8 cellular contexts compared by ENCODE assay signal in the genomic region with DNA sequence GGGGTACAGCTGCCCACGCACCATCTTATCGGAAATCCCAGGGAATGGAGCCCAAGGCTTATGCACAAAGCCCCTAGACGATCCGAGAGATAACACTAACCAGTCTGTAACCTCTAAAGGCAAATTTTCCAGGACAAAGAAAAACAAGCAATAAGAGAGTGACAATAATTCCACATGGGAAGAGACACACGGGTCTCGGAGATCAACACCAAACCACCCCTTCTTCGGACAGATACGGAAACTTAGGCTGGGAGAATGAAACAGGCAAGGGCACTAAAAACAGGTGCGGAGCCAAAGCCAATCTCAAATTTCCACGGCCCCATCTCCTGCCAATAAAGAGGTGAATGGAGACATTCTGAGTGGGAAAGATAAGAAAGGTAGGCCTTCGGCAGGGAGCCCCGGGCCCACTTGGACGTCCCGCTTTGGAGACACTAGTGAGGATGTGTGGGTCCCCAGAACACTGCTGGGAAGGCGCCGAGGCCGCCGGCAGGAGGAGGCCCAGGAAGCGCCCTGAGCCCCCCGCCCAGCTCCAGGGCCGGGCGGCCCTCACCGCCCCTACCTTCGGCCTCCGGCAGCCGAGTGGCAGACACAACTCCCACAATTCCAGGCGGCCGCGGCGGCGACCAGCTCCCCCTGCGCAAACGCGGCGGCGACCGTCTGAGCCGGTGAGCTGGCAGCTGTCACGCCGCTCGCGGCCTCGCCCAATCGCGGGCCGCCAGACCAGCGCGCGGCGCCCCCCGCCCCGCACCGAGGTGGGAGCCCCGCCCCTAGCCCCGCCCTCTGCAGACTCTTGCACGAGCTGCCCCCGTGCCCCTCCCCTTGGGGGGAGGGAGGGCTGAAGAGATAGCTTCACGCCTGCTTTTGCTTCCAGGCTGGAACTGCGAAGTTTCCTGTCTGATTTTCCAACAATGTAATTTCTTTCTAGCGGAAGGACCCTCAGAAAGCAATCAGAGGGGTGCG. TPM values are rescaled to one million over a fixed set of nuclear protein-coding genes. Genes with fewer than 3 reads are reported as not detected.
A peak's percentile ranks its signal among the peaks of the same experiment; 100 is the strongest.
DNase-seq lines count a peak whose midpoint lies in the region; ATAC-seq and TF ChIP-seq lines count a peak whose summit lies in the region.

SIL1 (minus strand) TSS at position 659 of the 960 bp plus-strand sequence. CDS start 70,525 bp downstream, outside the sequence.

- peaks cover 7% of the 10 kb centered on the region for H3K79me1 ChIP-seq in trophoblast cell (ENCODE audit: low read length)

- peaks cover 2% of the 10 kb centered on the region for H3K79me2 ChIP-seq in trophoblast cell (ENCODE audit: control insufficient read depth, insufficient read depth, low read length, poor library complexity)

- H4K12ac ChIP-seq in trophoblast cell (ENCODE audit: low read depth, low read length) = peak within 1 kb of the TSS; percentile 96

- H3K27me3 ChIP-seq in trophoblast cell (ENCODE audit: insufficient read depth, low read length) = no peaks in the 10 kb centered on the region
- H3K27me3 ChIP-seq in tibial nerve = no peaks in the 10 kb centered on the region

- H2BK120ac ChIP-seq in trophoblast cell (ENCODE audit: insufficient read depth, low read length, poor library complexity) = peak within 1 kb of the TSS; percentile 55

- H3K4me1 Mint-ChIP-seq in T-cell = peaks cover 19 to 26% (median 21%) of the 10 kb centered on the region in 3 donors

- no peaks in the 10 kb centered on the region for H3K9me3 ChIP-seq in trophoblast cell (ENCODE audit: insufficient read depth, low read depth, low read length)
- no peaks in the 10 kb centered on the region for H3K9me3 ChIP-seq in tibial nerve

- H3K4me3 Mint-ChIP-seq in T-cell = peak within 1 kb of the TSS; percentile 88 to 91 (median 89)

- POLR2A ChIA-PET in T-cell (lab: Charles Lee) = interaction anchor here in 1 of 2 donors (0.6 to 1.1 kb wide), 4 partner anchors 8 to 623 kb away, joined by 3 to 7 read pairs (median 6); partner anchors contain the start of genes HSPA9 and PAIP2

- peak within 1 kb of the TSS; percentile 60 for H3K4ac ChIP-seq in trophoblast cell (ENCODE audit: low read depth, low read length)

- no peaks in the 10 kb centered on the region for H3K9me3 Mint-ChIP-seq in T-cell

- H3K27ac Mint-ChIP-seq in T-cell = peak within 1 kb of the TSS; percentile 89 to 96

- no peak within 1 kb of the TSS for H3K23ac ChIP-seq in trophoblast cell (ENCODE audit: low read length)

- H3K9ac ChIP-seq in trophoblast cell (ENCODE audit: low read length) = peak within 1 kb of the TSS; percentile 94

- peak within 1 kb of the TSS; percentile 78 for H3K18ac ChIP-seq in trophoblast cell (ENCODE audit: low read length)

- H2BK5ac ChIP-seq in trophoblast cell (ENCODE audit: low read depth, low read length, poor library complexity) = peak within 1 kb of the TSS; percentile 90

- in situ Hi-C loops in GM13976 (cut with MboI; ENCODE audit: low sequenced_read_pairs, unreplicated experiment) = no loop called here

- TF ChIP-seq EP300 in tibial nerve (IDR thresholded peaks at IDR 0.05) = peak; percentile 15 to 91

- H3K4me2 ChIP-seq in trophoblast cell (ENCODE audit: low read length) = peak within 1 kb of the TSS; percentile 86

- intact Hi-C loops in cardiac septum (cut with DNase I) = loop anchor here (5.0 kb wide), 1 partner anchor 331 kb away; no protein-coding TSS in a partner anchor

- H2AK5ac ChIP-seq in trophoblast cell (ENCODE audit: low read length) = peak within 1 kb of the TSS; percentile 76

- H3K36me3 ChIP-seq in trophoblast cell (ENCODE audit: control insufficient read depth in 1 of 2, insufficient read depth in 2 of 2, low read length in 2 of 2) (no peaks in the 10 kb centered on the region), tibial nerve (no peaks in the 10 kb centered on the region)

- peak within 1 kb of the TSS; percentile 73 for H2AFZ ChIP-seq in trophoblast cell (ENCODE audit: insufficient read depth, low read length, poor library complexity)

- ATAC-seq in HG02852 (IDR thresholded peaks at IDR 0.05; ENCODE audit: unreplicated experiment) = peak; percentile 96
- peak; percentile 98 to 99 (median 99) for ATAC-seq in T-cell (replicated peaks in 1 of 4)

- WGBS in adipose tissue, 3 donors = 1% methylated on average over 57 to 61 of the region's 61 CpGs
- WGBS in trophoblast cell (ENCODE audit: extremely low coverage, insufficient coverage, insufficient read length) = no CpG with 5 or more reads among the region's 61 CpGs
- 1% methylated on average over 26 to 29 of the region's 61 CpGs for WGBS in tibial nerve, 2 donors

- H3K4me1 ChIP-seq in trophoblast cell (ENCODE audit: control insufficient read depth in 1 of 2, insufficient read depth in 2 of 2, low read length in 2 of 2) (peaks cover 3 to 6% of the 10 kb centered on the region in 2 experiments), tibial nerve (peaks cover 0 to 19% (median 0%) of the 10 kb centered on the region in 4 donors)

- H3K14ac ChIP-seq in trophoblast cell (ENCODE audit: low read length) = peak within 1 kb of the TSS; percentile 62

- H4K91ac ChIP-seq in trophoblast cell (ENCODE audit: low read depth, low read length) = peak within 1 kb of the TSS; percentile 88

- H3K27ac ChIP-seq in adipose tissue (ENCODE audit: low read depth, low read length) = peak within 1 kb of the TSS; percentile 68
- peak within 1 kb of the TSS; percentile 82 for H3K27ac ChIP-seq in trophoblast cell (ENCODE audit: low read depth, low read length)
- peak within 1 kb of the TSS; percentile 88 to 97 (median 90) for H3K27ac ChIP-seq in tibial nerve

- CTCF ChIA-PET in T-cell (lab: Charles Lee) = interaction anchor here in 1 of 2 donors (1.0 to 1.2 kb wide), 2 partner anchors 622 to 846 kb away, joined by 3 read pairs; partner anchors contain the start of genes HSPA9 and KDM3B

- TF ChIP-seq CTCF in GM13976 (IDR thresholded peaks at IDR 0.05; ENCODE audit: borderline replicate concordance, control extremely low read depth, extremely low read depth, insufficient read depth, missing control alignments) = no peak
- TF ChIP-seq CTCF in tibial nerve (IDR thresholded peaks at IDR 0.05) = peak in 2 of 5 experiments; percentile 27 to 43

- peak; percentile 76 to 89 for TF ChIP-seq POLR2A in tibial nerve (IDR thresholded peaks at IDR 0.05)

- H3K4me3 ChIP-seq in trophoblast cell (ENCODE audit: low read depth, low read length) (peak within 1 kb of the TSS; percentile 75), tibial nerve (peak within 1 kb of the TSS; percentile 56 to 69 (median 61))

- H3K36me3 Mint-ChIP-seq in T-cell = peaks cover 7% of the 10 kb centered on the region

- H4K8ac ChIP-seq in trophoblast cell (ENCODE audit: low read depth, low read length) = peak within 1 kb of the TSS; percentile 89

- H3K27me3 Mint-ChIP-seq in T-cell = no peaks in the 10 kb centered on the region

- DNase-seq in GM13976 (ENCODE audit: low spot score) = peak; percentile 97
- DNase-seq in NCI-H146 (lab: John Stamatoyannopoulos, UW) = peak; percentile 92
- peak; percentile 88 to 97 (median 94) for DNase-seq in T-cell
- DNase-seq in cardiac septum (ENCODE audit: low spot score) = peak; percentile 97
- DNase-seq in trophoblast cell = peak; percentile 94 to 96
- peak; percentile 91 to 94 for DNase-seq in tibial nerve (ENCODE audit: low spot score in 2 of 2)

- H2BK12ac ChIP-seq in trophoblast cell (ENCODE audit: low read length) = peak within 1 kb of the TSS; percentile 84

RNA-seq across cellular contexts. Expression of gene SIL1, which starts in this region (rescaled TPM):
- total RNA-seq in T-cell (10 to 100 TPM; 14.2 to 16.5 (median 15.8) TPM), cardiac septum (43.1 TPM), tibial nerve (10 to 100 TPM; 41.4 to 63.1 (median 52.8) TPM)
- polyA plus RNA-seq in adipose tissue = 10 to 100 TPM; 31.5 to 65.9 (median 47.5) TPM
- 16.3 and 18.0 TPM in 2 replicates for polyA plus RNA-seq in trophoblast cell (2013)

Comparison
In these comparisons a context has a peak if more than half of its experiments do, and no peak if none do; other contexts are left out.
1. Peak in every context shown above with its lines: DNase-seq, ATAC-seq, H3K4me3 ChIP-seq and H3K27ac ChIP-seq.